Comparison of ENCODE assay signal across 3 cellular contexts in the genomic region with DNA sequence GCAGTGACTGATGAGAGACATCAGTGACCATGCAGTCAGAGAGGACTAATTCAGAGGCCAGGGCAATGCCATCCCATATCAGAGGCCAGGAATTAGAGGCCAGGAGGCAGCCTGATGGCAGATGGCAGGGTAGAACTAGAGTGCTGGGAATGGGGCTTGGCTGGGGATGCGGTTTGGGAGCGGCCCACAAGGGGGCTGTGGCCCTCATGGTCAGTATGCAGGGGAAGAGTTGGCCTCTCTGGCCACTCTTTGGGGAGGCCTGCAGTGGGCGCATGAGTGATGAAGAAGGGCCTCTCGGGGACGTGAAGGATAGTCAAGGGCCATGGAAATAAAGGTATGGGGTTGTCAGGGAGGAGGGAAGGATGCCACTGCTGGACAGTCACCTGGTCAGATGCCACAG.
TF ChIP-seq lines count a peak whose summit lies in the region.

No MANE protein-coding gene starts in this region.

TF ChIP-seq in WTC11, 78 proteins besides CTCF, POLR2A, EP300 and RAD21 (continues in another document):
- TF ChIP-seq GABPB1 (CRISPR knock-in tag; IDR thresholded peaks at IDR 0.05), result no peak
- TF ChIP-seq IRF2 (CRISPR knock-in tag; IDR thresholded peaks at IDR 0.05; ENCODE audit: borderline replicate concordance, low read depth), result no peak
- TF ChIP-seq, protein P1, sequence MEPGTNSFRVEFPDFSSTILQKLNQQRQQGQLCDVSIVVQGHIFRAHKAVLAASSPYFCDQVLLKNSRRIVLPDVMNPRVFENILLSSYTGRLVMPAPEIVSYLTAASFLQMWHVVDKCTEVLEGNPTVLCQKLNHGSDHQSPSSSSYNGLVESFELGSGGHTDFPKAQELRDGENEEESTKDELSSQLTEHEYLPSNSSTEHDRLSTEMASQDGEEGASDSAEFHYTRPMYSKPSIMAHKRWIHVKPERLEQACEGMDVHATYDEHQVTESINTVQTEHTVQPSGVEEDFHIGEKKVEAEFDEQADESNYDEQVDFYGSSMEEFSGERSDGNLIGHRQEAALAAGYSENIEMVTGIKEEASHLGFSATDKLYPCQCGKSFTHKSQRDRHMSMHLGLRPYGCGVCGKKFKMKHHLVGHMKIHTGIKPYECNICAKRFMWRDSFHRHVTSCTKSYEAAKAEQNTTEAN (CRISPR knock-in tag; IDR thresholded peaks at IDR 0.05), result no peak
- TF ChIP-seq TCF7 (CRISPR knock-in tag; IDR thresholded peaks at IDR 0.05; ENCODE audit: low read depth), result no peak
- no peak for TF ChIP-seq ZNF423 (CRISPR knock-in tag; IDR thresholded peaks at IDR 0.05)
- TF ChIP-seq ATF2 (CRISPR knock-in tag; IDR thresholded peaks at IDR 0.05; ENCODE audit: borderline replicate concordance, low read depth), result no peak
- no peak for TF ChIP-seq GTF2I (CRISPR knock-in tag; conservative IDR thresholded peaks at IDR 0.05)
- TF ChIP-seq, protein P2, sequence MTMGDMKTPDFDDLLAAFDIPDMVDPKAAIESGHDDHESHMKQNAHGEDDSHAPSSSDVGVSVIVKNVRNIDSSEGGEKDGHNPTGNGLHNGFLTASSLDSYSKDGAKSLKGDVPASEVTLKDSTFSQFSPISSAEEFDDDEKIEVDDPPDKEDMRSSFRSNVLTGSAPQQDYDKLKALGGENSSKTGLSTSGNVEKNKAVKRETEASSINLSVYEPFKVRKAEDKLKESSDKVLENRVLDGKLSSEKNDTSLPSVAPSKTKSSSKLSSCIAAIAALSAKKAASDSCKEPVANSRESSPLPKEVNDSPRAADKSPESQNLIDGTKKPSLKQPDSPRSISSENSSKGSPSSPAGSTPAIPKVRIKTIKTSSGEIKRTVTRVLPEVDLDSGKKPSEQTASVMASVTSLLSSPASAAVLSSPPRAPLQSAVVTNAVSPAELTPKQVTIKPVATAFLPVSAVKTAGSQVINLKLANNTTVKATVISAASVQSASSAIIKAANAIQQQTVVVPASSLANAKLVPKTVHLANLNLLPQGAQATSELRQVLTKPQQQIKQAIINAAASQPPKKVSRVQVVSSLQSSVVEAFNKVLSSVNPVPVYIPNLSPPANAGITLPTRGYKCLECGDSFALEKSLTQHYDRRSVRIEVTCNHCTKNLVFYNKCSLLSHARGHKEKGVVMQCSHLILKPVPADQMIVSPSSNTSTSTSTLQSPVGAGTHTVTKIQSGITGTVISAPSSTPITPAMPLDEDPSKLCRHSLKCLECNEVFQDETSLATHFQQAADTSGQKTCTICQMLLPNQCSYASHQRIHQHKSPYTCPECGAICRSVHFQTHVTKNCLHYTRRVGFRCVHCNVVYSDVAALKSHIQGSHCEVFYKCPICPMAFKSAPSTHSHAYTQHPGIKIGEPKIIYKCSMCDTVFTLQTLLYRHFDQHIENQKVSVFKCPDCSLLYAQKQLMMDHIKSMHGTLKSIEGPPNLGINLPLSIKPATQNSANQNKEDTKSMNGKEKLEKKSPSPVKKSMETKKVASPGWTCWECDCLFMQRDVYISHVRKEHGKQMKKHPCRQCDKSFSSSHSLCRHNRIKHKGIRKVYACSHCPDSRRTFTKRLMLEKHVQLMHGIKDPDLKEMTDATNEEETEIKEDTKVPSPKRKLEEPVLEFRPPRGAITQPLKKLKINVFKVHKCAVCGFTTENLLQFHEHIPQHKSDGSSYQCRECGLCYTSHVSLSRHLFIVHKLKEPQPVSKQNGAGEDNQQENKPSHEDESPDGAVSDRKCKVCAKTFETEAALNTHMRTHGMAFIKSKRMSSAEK (CRISPR knock-in tag; IDR thresholded peaks at IDR 0.05; ENCODE audit: borderline replicate concordance), result no peak

TF ChIP-seq in H1, 55 proteins besides CTCF, POLR2A, EP300 and RAD21:
- TF ChIP-seq KDM1A (IDR thresholded peaks at IDR 0.05; ENCODE audit: borderline replicate concordance, low read length) (no peak), NANOG (IDR thresholded peaks at IDR 0.05; ENCODE audit: insufficient read depth, low read depth, low read length, poor library complexity, severe bottlenecking) (no peak), RXRA (IDR thresholded peaks at IDR 0.05; ENCODE audit: insufficient read depth, low read depth, low read length) (no peak), MAX (IDR thresholded peaks at IDR 0.05) (no peak), GTF2F1 (IDR thresholded peaks at IDR 0.05; ENCODE audit: borderline replicate concordance, low read depth, low read length) (no peak), CREB1 (IDR thresholded peaks at IDR 0.05) (no peak), RFX5 (IDR thresholded peaks at IDR 0.05; ENCODE audit: borderline replicate concordance, low read depth, low read length) (no peak), SP2 (IDR thresholded peaks at IDR 0.05; ENCODE audit: low read length) (no peak), MAFK (IDR thresholded peaks at IDR 0.05; ENCODE audit: low read depth, low read length) (no peak), SIRT6 (IDR thresholded peaks at IDR 0.05; ENCODE audit: low read length) (no peak), BCL11A (IDR thresholded peaks at IDR 0.05; ENCODE audit: low read depth in 2 of 2, low read length in 2 of 2) (no peak), ATF2 (IDR thresholded peaks at IDR 0.05; ENCODE audit: low read length) (no peak), EGR1 (IDR thresholded peaks at IDR 0.05; ENCODE audit: borderline replicate concordance, low read depth, low read length) (no peak)

TF ChIP-seq in SK-N-SH treated with all-trans-retinoic acid at 6 μM for 48 hours, 23 proteins besides CTCF, POLR2A, EP300 and RAD21:
- TF ChIP-seq ZC3H10 (CRISPR knock-in tag; IDR thresholded peaks at IDR 0.05) (no peak), TCF4 (CRISPR knock-in tag; IDR thresholded peaks at IDR 0.05; ENCODE audit: borderline replicate concordance) (no peak), PPARA (CRISPR knock-in tag; IDR thresholded peaks at IDR 0.05; ENCODE audit: borderline replicate concordance) (no peak), RARB (CRISPR knock-in tag; IDR thresholded peaks at IDR 0.05) (no peak)
TF ChIP-seq in SK-N-SH treated with all-trans-retinoic acid at 6 μM for 48 hours: peak in this region for 0.
